In the genomic region with DNA sequence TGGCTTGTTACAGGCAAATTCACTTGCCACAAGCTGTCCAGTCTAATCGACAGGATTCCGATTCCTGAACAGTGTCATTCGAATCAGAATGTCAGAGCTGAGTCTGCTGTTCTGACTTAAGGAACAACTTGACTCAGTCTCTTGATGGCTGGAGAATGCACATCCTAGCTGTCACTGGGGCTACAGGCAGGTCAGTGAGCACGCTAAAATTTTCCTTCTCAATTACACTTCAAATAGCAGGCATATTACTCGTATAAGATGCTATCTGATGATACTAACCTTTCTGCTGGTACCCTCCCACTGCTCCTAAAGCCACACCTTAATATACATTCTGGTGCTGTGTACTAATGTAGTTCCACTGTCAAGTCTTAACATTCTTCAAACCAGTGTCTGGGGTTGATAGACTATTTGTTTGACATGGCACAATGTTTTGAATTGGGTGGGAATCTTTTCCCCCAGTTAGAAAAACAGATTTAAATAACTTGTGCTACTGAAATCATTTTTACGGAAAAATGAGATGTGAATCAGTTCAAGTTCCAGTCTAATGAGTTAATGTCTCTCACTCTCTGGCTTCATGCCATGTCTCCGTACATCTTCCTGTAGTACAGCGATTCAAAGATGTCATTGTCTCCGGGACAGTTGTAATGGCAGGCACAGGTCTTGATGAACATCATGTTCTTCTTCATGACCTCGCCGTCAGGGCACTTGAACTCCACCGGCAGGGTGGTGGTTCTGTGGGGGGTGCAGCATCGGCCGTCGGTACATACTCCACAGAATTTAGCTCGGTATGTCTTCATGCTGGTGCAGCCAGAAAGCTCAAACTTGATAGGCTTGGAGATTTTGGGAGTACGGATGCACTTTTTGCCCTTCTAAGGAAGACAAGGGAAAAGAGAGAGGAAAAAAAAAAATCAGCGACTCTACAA, we compare ENCODE assay signal across 1 cellular context.
TF ChIP-seq lines count a peak whose summit lies in the region.

No MANE protein-coding gene starts in this region.

TF ChIP-seq in HepG2, 621 proteins besides CTCF, POLR2A, EP300 and RAD21 (continued from another document and continues in another):
- TF ChIP-seq ZBTB46 (CRISPR knock-in tag; IDR thresholded peaks at IDR 0.05; ENCODE audit: borderline replicate concordance), result no peak
- TF ChIP-seq BCL3 (CRISPR knock-in tag; IDR thresholded peaks at IDR 0.05), result no peak
- TF ChIP-seq ZBTB25 (CRISPR knock-in tag; IDR thresholded peaks at IDR 0.05), result no peak; the same call in 1 of the 2 replicates
- no peak for TF ChIP-seq NFE2L2 (IDR thresholded peaks at IDR 0.05; ENCODE audit: low read length)
- no peak for TF ChIP-seq ZNF350 (CRISPR knock-in tag; IDR thresholded peaks at IDR 0.05; ENCODE audit: borderline replicate concordance, low read depth)
- no peak for TF ChIP-seq ZFP90 (CRISPR knock-in tag; IDR thresholded peaks at IDR 0.05; ENCODE audit: borderline replicate concordance)
- TF ChIP-seq ZNF318 (CRISPR knock-in tag; IDR thresholded peaks at IDR 0.05), result no peak
- TF ChIP-seq ZKSCAN1 (IDR thresholded peaks at IDR 0.05; ENCODE audit: low read length), result no peak
- no peak for TF ChIP-seq NR2F2 (IDR thresholded peaks at IDR 0.05; ENCODE audit: borderline replicate concordance, low read depth)
- TF ChIP-seq, protein P1, sequence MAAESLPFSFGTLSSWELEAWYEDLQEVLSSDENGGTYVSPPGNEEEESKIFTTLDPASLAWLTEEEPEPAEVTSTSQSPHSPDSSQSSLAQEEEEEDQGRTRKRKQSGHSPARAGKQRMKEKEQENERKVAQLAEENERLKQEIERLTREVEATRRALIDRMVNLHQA (CRISPR knock-in tag; IDR thresholded peaks at IDR 0.05), result no peak
- TF ChIP-seq, protein P2, sequence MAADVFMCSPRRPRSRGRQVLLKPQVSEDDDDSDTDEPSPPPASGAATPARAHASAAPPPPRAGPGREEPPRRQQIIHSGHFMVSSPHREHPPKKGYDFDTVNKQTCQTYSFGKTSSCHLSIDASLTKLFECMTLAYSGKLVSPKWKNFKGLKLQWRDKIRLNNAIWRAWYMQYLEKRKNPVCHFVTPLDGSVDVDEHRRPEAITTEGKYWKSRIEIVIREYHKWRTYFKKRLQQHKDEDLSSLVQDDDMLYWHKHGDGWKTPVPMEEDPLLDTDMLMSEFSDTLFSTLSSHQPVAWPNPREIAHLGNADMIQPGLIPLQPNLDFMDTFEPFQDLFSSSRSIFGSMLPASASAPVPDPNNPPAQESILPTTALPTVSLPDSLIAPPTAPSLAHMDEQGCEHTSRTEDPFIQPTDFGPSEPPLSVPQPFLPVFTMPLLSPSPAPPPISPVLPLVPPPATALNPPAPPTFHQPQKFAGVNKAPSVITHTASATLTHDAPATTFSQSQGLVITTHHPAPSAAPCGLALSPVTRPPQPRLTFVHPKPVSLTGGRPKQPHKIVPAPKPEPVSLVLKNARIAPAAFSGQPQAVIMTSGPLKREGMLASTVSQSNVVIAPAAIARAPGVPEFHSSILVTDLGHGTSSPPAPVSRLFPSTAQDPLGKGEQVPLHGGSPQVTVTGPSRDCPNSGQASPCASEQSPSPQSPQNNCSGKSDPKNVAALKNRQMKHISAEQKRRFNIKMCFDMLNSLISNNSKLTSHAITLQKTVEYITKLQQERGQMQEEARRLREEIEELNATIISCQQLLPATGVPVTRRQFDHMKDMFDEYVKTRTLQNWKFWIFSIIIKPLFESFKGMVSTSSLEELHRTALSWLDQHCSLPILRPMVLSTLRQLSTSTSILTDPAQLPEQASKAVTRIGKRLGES (CRISPR knock-in tag; IDR thresholded peaks at IDR 0.05; ENCODE audit: borderline replicate concordance), result no peak
- no peak for TF ChIP-seq KLF13 (CRISPR knock-in tag; IDR thresholded peaks at IDR 0.05)
- 0 out of 2 replicates have a peak, but pooled peaks have one; percentile 74 for TF ChIP-seq ZNF326 (CRISPR knock-in tag; IDR thresholded peaks at IDR 0.05; ENCODE audit: borderline replicate concordance)
- no peak for TF ChIP-seq PAXIP1 (CRISPR knock-in tag; conservative IDR thresholded peaks at IDR 0.05)
- TF ChIP-seq MIXL1 (CRISPR knock-in tag; IDR thresholded peaks at IDR 0.05), result no peak; the same call in 1 of the 2 replicates
- TF ChIP-seq TBX3 (IDR thresholded peaks at IDR 0.05; ENCODE audit: borderline replicate concordance), result no peak
- TF ChIP-seq ZNF552 (CRISPR knock-in tag; IDR thresholded peaks at IDR 0.05; ENCODE audit: borderline replicate concordance), result no peak
- no peak; the same call in 1 of the 2 replicates for TF ChIP-seq ZNF101 (CRISPR knock-in tag; IDR thresholded peaks at IDR 0.05; ENCODE audit: borderline replicate concordance, low read depth)
- no peak for TF ChIP-seq CHCHD3 (CRISPR knock-in tag; IDR thresholded peaks at IDR 0.05)
- no peak for TF ChIP-seq HOXA3 (CRISPR knock-in tag; IDR thresholded peaks at IDR 0.05)
- no peak for TF ChIP-seq SRSF4 (IDR thresholded peaks at IDR 0.05; ENCODE audit: low read depth, low read length, poor library complexity, severe bottlenecking)
- no peak for TF ChIP-seq ZNF496 (CRISPR knock-in tag; IDR thresholded peaks at IDR 0.05; ENCODE audit: insufficient replicate concordance)
- peak; percentile 32; the same call in 1 of the 2 replicates for TF ChIP-seq GATA4 (IDR thresholded peaks at IDR 0.05; ENCODE audit: borderline replicate concordance, low read depth)
- no peak for TF ChIP-seq FOXM1 (CRISPR knock-in tag; IDR thresholded peaks at IDR 0.05)
- TF ChIP-seq KAT7 (CRISPR knock-in tag; IDR thresholded peaks at IDR 0.05; ENCODE audit: borderline replicate concordance), result no peak
- no peak for TF ChIP-seq ISL2 (CRISPR knock-in tag; IDR thresholded peaks at IDR 0.05)
- TF ChIP-seq HMGXB4 (CRISPR knock-in tag; IDR thresholded peaks at IDR 0.05; ENCODE audit: borderline replicate concordance in 1 of 2, low read depth in 1 of 2), result peak; percentile 39 to 91; a peak in 2 of 4 replicates
- TF ChIP-seq GPN1 (CRISPR knock-in tag; IDR thresholded peaks at IDR 0.05; ENCODE audit: borderline replicate concordance), result no peak
- TF ChIP-seq ZBTB42 (CRISPR knock-in tag; IDR thresholded peaks at IDR 0.05), result no peak
- TF ChIP-seq HNRNPLL (IDR thresholded peaks at IDR 0.05; ENCODE audit: low read depth, low read length, poor library complexity, severe bottlenecking), result no peak
